22 cellular contexts compared by ENCODE assay signal in genomic region chr14:22412936-22413411, GRCh38.
DNase-seq lines count a peak whose midpoint lies in the region; ATAC-seq and TF ChIP-seq lines count a peak whose summit lies in the region.
"Had no signal": no experiment of that assay in that cellular context is flagged by ENCODE, and none has a peak within 500 bp of the region (broad histone marks: within the 10 kb centered on the region; RNA-seq: fewer than 3 reads in every experiment).

No MANE protein-coding gene starts in this region.

- no peaks in the 10 kb centered on the region for H3K9me3 Mint-ChIP-seq in glutamatergic neuron (ENCODE audit: unreplicated experiment)
- no peaks in the 10 kb centered on the region for H3K9me3 Mint-ChIP-seq in CD4-positive, alpha-beta T cell
- H3K9me3 Mint-ChIP-seq: activated naive CD4-positive, alpha-beta T cell treated with anti-CD3 and anti-CD28 coated beads, Interleukin-2, amount 10 ng/mL, durations not matched to agents 7 days and 5 days; CD4-positive, alpha-beta memory T cell; stimulated activated naive CD8-positive, alpha-beta T cell treated with anti-CD3 and anti-CD28 coated beads, Interleukin-15, amount 100 ng/mL, for 72 hours had no signal

- no peaks in the 10 kb centered on the region for H3K9me3 ChIP-seq in right atrium auricular region
- H3K9me3 ChIP-seq in CD4-positive, alpha-beta T cell (ENCODE audit: control insufficient read depth, low read length): no peaks in the 10 kb centered on the region
- H3K9me3 ChIP-seq: breast epithelium, gastroesophageal sphincter, left lung, Peyer's patch, sigmoid colon, upper lobe of left lung had no signal

- no peaks in the 10 kb centered on the region for H3K4me1 ChIP-seq in right atrium auricular region
- H3K4me1 ChIP-seq: breast epithelium, gastroesophageal sphincter, left lung, Peyer's patch had no signal

- peaks cover 2% of the 10 kb centered on the region for H3K27me3 Mint-ChIP-seq in glutamatergic neuron (ENCODE audit: unreplicated experiment)
- no peaks in the 10 kb centered on the region for H3K27me3 Mint-ChIP-seq in CD4-positive, alpha-beta T cell
- H3K27me3 Mint-ChIP-seq: activated naive CD4-positive, alpha-beta T cell treated with anti-CD3 and anti-CD28 coated beads, Interleukin-2, amount 10 ng/mL, durations not matched to agents 7 days and 5 days; CD4-positive, alpha-beta memory T cell; stimulated activated naive CD8-positive, alpha-beta T cell treated with anti-CD3 and anti-CD28 coated beads, Interleukin-15, amount 100 ng/mL, for 72 hours had no signal

- no peaks in the 10 kb centered on the region for H3K27me3 ChIP-seq in right atrium auricular region
- H3K27me3 ChIP-seq in CD4-positive, alpha-beta T cell (ENCODE audit: control insufficient read depth, insufficient read depth, low read length): no peaks in the 10 kb centered on the region
- H3K27me3 ChIP-seq: breast epithelium, gastroesophageal sphincter, left lung, Peyer's patch, sigmoid colon, upper lobe of left lung had no signal

- no peaks in the 10 kb centered on the region for H3K36me3 ChIP-seq in right atrium auricular region
- H3K36me3 ChIP-seq: breast epithelium, gastroesophageal sphincter, left lung, Peyer's patch, sigmoid colon, upper lobe of left lung had no signal

- CTCF ChIA-PET in CD4-positive, alpha-beta T cell (lab: Charles Lee): no interaction called here

- ATAC-seq in left ventricle myocardium superior (peak; percentile 32), left colon (no peak)
- no peak for ATAC-seq in CD4-positive, alpha-beta T cell (ENCODE audit: poor library complexity)
- ATAC-seq: gastroesophageal sphincter; left lung; stimulated activated naive CD8-positive, alpha-beta T cell treated with anti-CD3 and anti-CD28 coated beads, Interleukin-15, amount 100 ng/mL, for 72 hours had no signal

- TF ChIP-seq CTCF in right atrium auricular region (IDR thresholded peaks at IDR 0.05) (no peak), glutamatergic neuron (IDR thresholded peaks at IDR 0.05; ENCODE audit: partially characterized antibody, unreplicated experiment) (no peak)
- no peak for TF ChIP-seq CTCF in CD4-positive, alpha-beta T cell (IDR thresholded peaks at IDR 0.05)

- H3K27ac ChIP-seq in right atrium auricular region: no peak overlapping the region
- no peak overlapping the region for H3K27ac ChIP-seq in CD4-positive, alpha-beta T cell (ENCODE audit: low read depth, low read length)
- H3K27ac ChIP-seq: epithelial cell of prostate, gastroesophageal sphincter, left lung, Peyer's patch, sigmoid colon, upper lobe of left lung had no signal

- intact Hi-C loops in left ventricle myocardium superior (cut with micrococcal nuclease): no loop called here
- intact Hi-C loops in left colon (cut with DNase I, micrococcal nuclease): no loop called here
- intact Hi-C loops in CD4-positive, alpha-beta T cell (cut with DNase I, micrococcal nuclease): no loop called here

- H3K27ac Mint-ChIP-seq in glutamatergic neuron (ENCODE audit: unreplicated experiment): peak overlapping the region; percentile 41
- H3K27ac Mint-ChIP-seq in CD4-positive, alpha-beta T cell: no peak overlapping the region
- H3K27ac Mint-ChIP-seq: activated naive CD4-positive, alpha-beta T cell treated with anti-CD3 and anti-CD28 coated beads, Interleukin-2, amount 10 ng/mL, durations not matched to agents 7 days and 5 days; CD4-positive, alpha-beta memory T cell; stimulated activated naive CD8-positive, alpha-beta T cell treated with anti-CD3 and anti-CD28 coated beads, Interleukin-15, amount 100 ng/mL, for 72 hours had no signal

- H3K4me3 Mint-ChIP-seq in glutamatergic neuron (ENCODE audit: unreplicated experiment): no peak overlapping the region
- H3K4me3 Mint-ChIP-seq in CD4-positive, alpha-beta T cell: no peak overlapping the region
- H3K4me3 Mint-ChIP-seq: activated naive CD4-positive, alpha-beta T cell treated with anti-CD3 and anti-CD28 coated beads, Interleukin-2, amount 10 ng/mL, durations not matched to agents 7 days and 5 days; CD4-positive, alpha-beta memory T cell; stimulated activated naive CD8-positive, alpha-beta T cell treated with anti-CD3 and anti-CD28 coated beads, Interleukin-15, amount 100 ng/mL, for 72 hours had no signal

- POLR2A ChIA-PET in CD4-positive, alpha-beta T cell (lab: Charles Lee): no interaction called here

- H3K36me3 Mint-ChIP-seq in glutamatergic neuron (ENCODE audit: unreplicated experiment): no peaks in the 10 kb centered on the region
- H3K36me3 Mint-ChIP-seq in CD4-positive, alpha-beta T cell (ENCODE audit: low read depth): no peaks in the 10 kb centered on the region
- H3K36me3 Mint-ChIP-seq: activated naive CD4-positive, alpha-beta T cell treated with anti-CD3 and anti-CD28 coated beads, Interleukin-2, amount 10 ng/mL, durations not matched to agents 7 days and 5 days; CD4-positive, alpha-beta memory T cell had no signal

- peaks cover 3% of the 10 kb centered on the region for H3K4me1 Mint-ChIP-seq in glutamatergic neuron (ENCODE audit: low read depth, unreplicated experiment)
- no peaks in the 10 kb centered on the region for H3K4me1 Mint-ChIP-seq in CD4-positive, alpha-beta T cell (ENCODE audit: low read depth)
- H3K4me1 Mint-ChIP-seq: activated naive CD4-positive, alpha-beta T cell treated with anti-CD3 and anti-CD28 coated beads, Interleukin-2, amount 10 ng/mL, durations not matched to agents 7 days and 5 days; CD4-positive, alpha-beta memory T cell; stimulated activated naive CD8-positive, alpha-beta T cell treated with anti-CD3 and anti-CD28 coated beads, Interleukin-15, amount 100 ng/mL, for 72 hours had no signal

- DNase-seq in left ventricle myocardium superior (no peak), right atrium auricular region (ENCODE audit: low spot score) (no peak), RPMI8226 (peak; percentile 15), glutamatergic neuron (no peak), DMS53 (lab: John Stamatoyannopoulos, UW) (no peak), left colon (no peak), anterior cingulate cortex (lab: John Stamatoyannopoulos, UW) (no peak)
- no peak for DNase-seq in CD4-positive, alpha-beta T cell
- DNase-seq: activated naive CD4-positive, alpha-beta T cell treated with anti-CD3 and anti-CD28 coated beads, Interleukin-2, amount 10 ng/mL, durations not matched to agents 7 days and 5 days; activated T-cell treated with anti-CD3 and anti-CD28 coated beads, Interleukin-2, amount 50 U/mL, for 1 hour; CD4-positive, alpha-beta memory T cell; left lung; NCI-H2029; NCI-H82; Peyer's patch; sigmoid colon; stimulated activated CD4-positive, alpha-beta T cell treated with anti-CD3 and anti-CD28 coated beads, Interleukin-2, amount 100 ng/mL, for 24 hours; stimulated activated naive CD8-positive, alpha-beta T cell treated with anti-CD3 and anti-CD28 coated beads, Interleukin-15, amount 100 ng/mL, for 72 hours; upper lobe of left lung had no signal

- no peak overlapping the region for H3K4me3 ChIP-seq in right atrium auricular region
- H3K4me3 ChIP-seq: breast epithelium, gastroesophageal sphincter, left lung, Peyer's patch, sigmoid colon, upper lobe of left lung had no signal
